29 cellular contexts compared by ENCODE assay signal in genomic region chr7:82019538-82019937, GRCh38.
"Had no signal": no experiment of that assay in that cellular context is flagged by ENCODE, and none has a peak within 500 bp of the region (broad histone marks: within the 10 kb centered on the region; RNA-seq: fewer than 3 reads in every experiment).

No MANE protein-coding gene starts in this region.

- H3K4me1 ChIP-seq: pancreas had no signal

- H3K9me3 ChIP-seq: gastrocnemius medialis, pancreas, psoas muscle, right atrium auricular region, thoracic aorta had no signal

- DNase-seq: activated CD4-positive, alpha-beta T cell treated with anti-CD3 and anti-CD28 coated beads for 48 hours; activated CD4-positive, alpha-beta T cell treated with anti-CD3 and anti-CD28 coated beads, Interleukin-2, amount 50 U/mL, for 48 hours; activated CD8-positive, alpha-beta memory T cell treated with anti-CD3 and anti-CD28 coated beads for 24 hours; activated effector memory CD4-positive, alpha-beta T cell treated with Interleukin-2 at 50 U/mL for 16 hours; activated naive CD4-positive, alpha-beta T cell treated with Interleukin-2 at 50 U/mL for 16 hours; anterior cingulate cortex; caudate nucleus; endodermal cell; gastrocnemius medialis; glutamatergic neuron; left ventricle myocardium superior; mammary epithelial cell; naive B cell; pancreas; psoas muscle; stimulated activated CD4-positive, alpha-beta T cell treated with anti-CD3 and anti-CD28 coated beads, Interleukin-12 subunit alpha, Interleukin-12 subunit beta, amount 100 ng/mL, for 4 hours; stimulated activated CD4-positive, alpha-beta T cell treated with anti-CD3 and anti-CD28 coated beads, Interleukin-4, amount 100 ng/mL, for 1 hour; SW 1271; T-helper 9 cell; WERI-Rb-1 had no signal

- H3K4me3 Mint-ChIP-seq: activated naive CD8-positive, alpha-beta T cell; brain; endodermal cell; naive B cell; stimulated activated naive CD8-positive, alpha-beta T cell treated with anti-CD3 and anti-CD28 coated beads, Interleukin-15, Interleukin-2, amounts not matched to agents 100 ng/mL and 50 ng/mL, for 24 hours; T-helper 1 cell treated with Interleukin-12 subunit alpha and Interleukin-12 subunit beta and Interleukin-4 antibody, amounts not matched to agents 30 μg/mL and 1 μg/mL, for 36 hours had no signal

- H3K9me3 Mint-ChIP-seq: brain; endodermal cell; naive B cell; stimulated activated naive CD8-positive, alpha-beta T cell treated with anti-CD3 and anti-CD28 coated beads, Interleukin-15, Interleukin-2, amounts not matched to agents 100 ng/mL and 50 ng/mL, for 24 hours; T-helper 1 cell treated with Interleukin-12 subunit alpha and Interleukin-12 subunit beta and Interleukin-4 antibody, amounts not matched to agents 30 μg/mL and 1 μg/mL, for 36 hours had no signal

- H3K4me3 ChIP-seq: gastrocnemius medialis, pancreas, psoas muscle, right atrium auricular region, thoracic aorta had no signal

- H3K27me3 Mint-ChIP-seq: activated naive CD8-positive, alpha-beta T cell; brain; naive B cell; stimulated activated naive CD8-positive, alpha-beta T cell treated with anti-CD3 and anti-CD28 coated beads, Interleukin-15, Interleukin-2, amounts not matched to agents 100 ng/mL and 50 ng/mL, for 24 hours had no signal

- H3K36me3 ChIP-seq: gastrocnemius medialis, pancreas, right atrium auricular region, thoracic aorta, WERI-Rb-1 had no signal

- H3K36me3 Mint-ChIP-seq: activated naive CD8-positive, alpha-beta T cell; brain; naive B cell had no signal

- H3K27ac ChIP-seq: gastrocnemius medialis, pancreas, psoas muscle, right atrium auricular region, WERI-Rb-1 had no signal

- H3K27ac Mint-ChIP-seq: activated naive CD8-positive, alpha-beta T cell; brain; endodermal cell; naive B cell; stimulated activated naive CD8-positive, alpha-beta T cell treated with anti-CD3 and anti-CD28 coated beads, Interleukin-15, Interleukin-2, amounts not matched to agents 100 ng/mL and 50 ng/mL, for 24 hours; T-helper 1 cell treated with Interleukin-12 subunit alpha and Interleukin-12 subunit beta and Interleukin-4 antibody, amounts not matched to agents 30 μg/mL and 1 μg/mL, for 36 hours had no signal

- ATAC-seq: activated CD4-positive, CD25-positive, alpha-beta regulatory T cell treated with anti-CD3 and anti-CD28 coated beads, Interleukin-2, amount 50 U/mL, for 24 hours; esophagus mucosa; gastrocnemius medialis; left ventricle myocardium superior; pancreas; psoas muscle had no signal

- FAIRE-seq: islet of Langerhans, pancreas had no signal

- H3K4me1 Mint-ChIP-seq: naive B cell had no signal

- H3K27me3 ChIP-seq: gastrocnemius medialis, right atrium auricular region had no signal
